ENCODE assay signal across 27 cellular contexts in genomic region chr3:98513736-98514135, GRCh38. TPM values are rescaled to one million over a fixed set of nuclear protein-coding genes. Genes with fewer than 3 reads are reported as not detected.
DNase-seq lines count a peak whose midpoint lies in the region; ATAC-seq and TF ChIP-seq lines count a peak whose summit lies in the region.
"Had no signal": no experiment of that assay in that cellular context is flagged by ENCODE, and none has a peak within 500 bp of the region (broad histone marks: within the 10 kb centered on the region; RNA-seq: fewer than 3 reads in every experiment).

No MANE protein-coding gene starts in this region.

- H3K4me1 Mint-ChIP-seq in MCF 10A (ENCODE audit: insufficient read depth, unreplicated experiment), result peaks cover 28% of the 10 kb centered on the region
- peaks cover 32% of the 10 kb centered on the region for H3K4me1 Mint-ChIP-seq in activated T-helper 17 cell treated with anti-CD3 and anti-CD28 coated beads, Interleukin-2, amount 50 U/mL, for 72 hours

- no peaks in the 10 kb centered on the region for H3K36me3 ChIP-seq in breast epithelium

- H3K36me3 Mint-ChIP-seq in MCF 10A (ENCODE audit: insufficient read depth, unreplicated experiment), result peaks cover 38% of the 10 kb centered on the region
- peaks cover 98% of the 10 kb centered on the region for H3K36me3 Mint-ChIP-seq in activated T-helper 17 cell treated with anti-CD3 and anti-CD28 coated beads, Interleukin-2, amount 50 U/mL, for 72 hours (ENCODE audit: low read depth)

- intact Hi-C loops in MCF 10A (cut with micrococcal nuclease), result loop anchor here (1.0 to 2.0 kb wide), 2 partner anchors 9 to 31 kb away; partner anchors contain the start of gene CLDND1
- intact Hi-C loops in breast epithelium (cut with DNase I; ENCODE audit: low total_unique reads), result no loop called here

- H3K9me3 ChIP-seq in breast epithelium, result no peaks in the 10 kb centered on the region
- H3K9me3 ChIP-seq: heart right ventricle, pancreas, thoracic aorta had no signal

- DNase-seq in MCF 10A (ENCODE audit: unreplicated experiment) (no peak), breast epithelium (ENCODE audit: low spot score in 2 of 2) (no peak), epithelial cell of prostate (ENCODE audit: low read depth, low spot score) (no peak), NCI-H446 (lab: John Stamatoyannopoulos, UW) (no peak)
- no peak for DNase-seq in stimulated activated CD4-positive, alpha-beta T cell treated with anti-CD3 and anti-CD28 coated beads, Interleukin-15, amount 100 ng/mL, for 24 hours
- DNase-seq in activated CD4-positive, CD25-positive, alpha-beta regulatory T cell treated with anti-CD3 and anti-CD28 coated beads, Interleukin-2, amount 50 U/mL, for 72 hours, result no peak
- DNase-seq: cerebellar nuclear complex; DMS79 treated with DMSO at 0.1 percent for 48 hours; effector CD4-positive, alpha-beta T cell; H7; NCI-H1048; NCI-H1694 treated with DMSO at 0.1 percent for 48 hours; NCI-H2171; NCI-H526; nephron progenitor cell; pancreas; stimulated activated CD4-positive, alpha-beta T cell treated with anti-CD3 and anti-CD28 coated beads, Interleukin-2, amount 100 ng/mL, for 24 hours; T-cell had no signal

- CTCF ChIA-PET in MCF 10A (lab: Yijun Ruan, JAX), result interaction anchor here (0.6 to 1.8 kb wide), 5 partner anchors 9 to 473 kb away, joined by 3 read pairs; partner anchors contain the start of gene CLDND1

- POLR2A ChIA-PET in MCF 10A (lab: Yijun Ruan, JAX), result interaction anchor here (0.7 to 4.5 kb wide), 8 partner anchors 8 to 542 kb away, joined by 3 to 50 read pairs (median 4); partner anchors contain the start of genes CLDND1 and CPOX

- peak overlapping the region; percentile 76 for H3K27ac Mint-ChIP-seq in MCF 10A (ENCODE audit: low read depth, unreplicated experiment)
- H3K27ac Mint-ChIP-seq in activated T-helper 17 cell treated with anti-CD3 and anti-CD28 coated beads, Interleukin-2, amount 50 U/mL, for 72 hours, result peak overlapping the region; percentile 12
- H3K27ac Mint-ChIP-seq: nephron progenitor cell had no signal

- H3K27ac ChIP-seq in breast epithelium (no peak overlapping the region), epithelial cell of prostate (peak overlapping the region; percentile 94), temporal lobe (ENCODE audit: low read depth, low read length) (peak overlapping the region; percentile 79)
- H3K27ac ChIP-seq: heart right ventricle, pancreas, thoracic aorta had no signal

- TF ChIP-seq CTCF in MCF 10A (IDR thresholded peaks at IDR 0.05; ENCODE audit: unreplicated experiment) (no peak), breast epithelium (IDR thresholded peaks at IDR 0.05) (no peak)

- no peak for TF ChIP-seq POLR2A in breast epithelium (IDR thresholded peaks at IDR 0.05)

- ATAC-seq in activated T-helper 17 cell treated with anti-CD3 and anti-CD28 coated beads, Interleukin-2, amount 50 U/mL, for 72 hours (replicated peaks), result peak; percentile 71
- ATAC-seq: pancreas had no signal

- no TSS peak for BruUV-seq in MCF 10A (replicated peaks; lab: Mats Ljungman, UMichigan)

- H3K9me3 Mint-ChIP-seq in MCF 10A (ENCODE audit: unreplicated experiment), result no peaks in the 10 kb centered on the region
- H3K9me3 Mint-ChIP-seq in activated T-helper 17 cell treated with anti-CD3 and anti-CD28 coated beads, Interleukin-2, amount 50 U/mL, for 72 hours, result no peaks in the 10 kb centered on the region
- H3K9me3 Mint-ChIP-seq: nephron progenitor cell, T-cell had no signal

- no peaks in the 10 kb centered on the region for H3K27me3 ChIP-seq in breast epithelium
- H3K27me3 ChIP-seq: heart right ventricle, pancreas had no signal

- no peaks in the 10 kb centered on the region for H3K27me3 Mint-ChIP-seq in MCF 10A (ENCODE audit: insufficient read depth, unreplicated experiment)
- no peaks in the 10 kb centered on the region for H3K27me3 Mint-ChIP-seq in activated T-helper 17 cell treated with anti-CD3 and anti-CD28 coated beads, Interleukin-2, amount 50 U/mL, for 72 hours
- H3K27me3 Mint-ChIP-seq: T-cell had no signal

- no peak overlapping the region for H3K4me3 ChIP-seq in breast epithelium
- H3K4me3 ChIP-seq: heart right ventricle, pancreas, smooth muscle cell, thoracic aorta had no signal

- no peak overlapping the region for H3K4me3 Mint-ChIP-seq in MCF 10A (ENCODE audit: unreplicated experiment)
- H3K4me3 Mint-ChIP-seq in activated T-helper 17 cell treated with anti-CD3 and anti-CD28 coated beads, Interleukin-2, amount 50 U/mL, for 72 hours, result peak overlapping the region; percentile 26
- H3K4me3 Mint-ChIP-seq: nephron progenitor cell, T-cell had no signal

- H3K4me1 ChIP-seq in breast epithelium, result no peaks in the 10 kb centered on the region
- H3K4me1 ChIP-seq: pancreas had no signal

RNA-seq across cellular contexts. Expression of gene CLDND1, which starts 9.0 kb away (rescaled TPM):
- total RNA-seq in MCF 10A (2022) (128 and 173 TPM in 2 replicates), breast epithelium (100 to 1,000 TPM; 113 to 121 (median 114) TPM), temporal lobe (79.4 TPM)
- total RNA-seq in activated T-helper 17 cell treated with anti-CD3 and anti-CD28 coated beads, Interleukin-2, amount 50 U/mL, for 72 hours, result 100 to 1,000 TPM; 300 to 381 TPM

RNA-seq across cellular contexts. Expression of gene OR5K2, which starts 16.3 kb away (rescaled TPM):
- total RNA-seq in MCF 10A (2022) (not detected in 2 replicates), breast epithelium (not detected), temporal lobe (not detected)
- not detected for total RNA-seq in activated T-helper 17 cell treated with anti-CD3 and anti-CD28 coated beads, Interleukin-2, amount 50 U/mL, for 72 hours
- total RNA-seq: Calu3, epithelial cell of proximal tubule, H7, heart right ventricle, lung microvascular endothelial cell, pancreas, SK-MEL-5, smooth muscle cell, T-cell, thoracic aorta had no signal

RNA-seq across cellular contexts. Expression of gene GPR15, which starts 18.0 kb away (rescaled TPM):
- total RNA-seq in MCF 10A (2022), result not detected in 2 replicates
- total RNA-seq in breast epithelium, result 1 to 10 TPM in 1 of 3 donors, under 1 TPM in 1, not detected in 1; 0.59 to 1.6 TPM
- total RNA-seq in activated T-helper 17 cell treated with anti-CD3 and anti-CD28 coated beads, Interleukin-2, amount 50 U/mL, for 72 hours, result 10 to 100 TPM; 24.0 to 52.1 TPM
- not detected for total RNA-seq in temporal lobe
- total RNA-seq: Calu3, epithelial cell of proximal tubule, H7, lung microvascular endothelial cell, SK-MEL-5, smooth muscle cell, thoracic aorta had no signal

RNA-seq across cellular contexts. Expression of gene OR5K1, which starts 50.7 kb away (rescaled TPM):
- not detected in 2 replicates for total RNA-seq in MCF 10A (2022)
- total RNA-seq in breast epithelium, result not detected
- total RNA-seq in activated T-helper 17 cell treated with anti-CD3 and anti-CD28 coated beads, Interleukin-2, amount 50 U/mL, for 72 hours, result under 1 TPM in 1 of 2 donors, not detected in 1; 0.24 TPM
- not detected for total RNA-seq in temporal lobe
- total RNA-seq: Calu3, epithelial cell of proximal tubule, H7, heart right ventricle, lung microvascular endothelial cell, pancreas, SK-MEL-5, smooth muscle cell, T-cell, thoracic aorta had no signal

Comparison
In these comparisons a context has a peak if more than half of its experiments do, and no peak if none do; other contexts are left out.
1. H3K27ac ChIP-seq: peak in epithelial cell of prostate (single experiment) and temporal lobe (single experiment); none in breast epithelium (0 of 2).
2. RNA of gene GPR15, which starts 18.0 kb away (total RNA-seq): 24.0 to 52.1 TPM in activated T-helper 17 cell treated with anti-CD3 and anti-CD28 coated beads, Interleukin-2, amount 50 U/mL, for 72 hours; 0.59 to 1.6 TPM in breast epithelium, not detected in MCF 10A and not detected in temporal lobe (single experiment); every median in the first group is over 4 times any median in the second.